12 cellular contexts compared by ENCODE assay signal in the genomic region with DNA sequence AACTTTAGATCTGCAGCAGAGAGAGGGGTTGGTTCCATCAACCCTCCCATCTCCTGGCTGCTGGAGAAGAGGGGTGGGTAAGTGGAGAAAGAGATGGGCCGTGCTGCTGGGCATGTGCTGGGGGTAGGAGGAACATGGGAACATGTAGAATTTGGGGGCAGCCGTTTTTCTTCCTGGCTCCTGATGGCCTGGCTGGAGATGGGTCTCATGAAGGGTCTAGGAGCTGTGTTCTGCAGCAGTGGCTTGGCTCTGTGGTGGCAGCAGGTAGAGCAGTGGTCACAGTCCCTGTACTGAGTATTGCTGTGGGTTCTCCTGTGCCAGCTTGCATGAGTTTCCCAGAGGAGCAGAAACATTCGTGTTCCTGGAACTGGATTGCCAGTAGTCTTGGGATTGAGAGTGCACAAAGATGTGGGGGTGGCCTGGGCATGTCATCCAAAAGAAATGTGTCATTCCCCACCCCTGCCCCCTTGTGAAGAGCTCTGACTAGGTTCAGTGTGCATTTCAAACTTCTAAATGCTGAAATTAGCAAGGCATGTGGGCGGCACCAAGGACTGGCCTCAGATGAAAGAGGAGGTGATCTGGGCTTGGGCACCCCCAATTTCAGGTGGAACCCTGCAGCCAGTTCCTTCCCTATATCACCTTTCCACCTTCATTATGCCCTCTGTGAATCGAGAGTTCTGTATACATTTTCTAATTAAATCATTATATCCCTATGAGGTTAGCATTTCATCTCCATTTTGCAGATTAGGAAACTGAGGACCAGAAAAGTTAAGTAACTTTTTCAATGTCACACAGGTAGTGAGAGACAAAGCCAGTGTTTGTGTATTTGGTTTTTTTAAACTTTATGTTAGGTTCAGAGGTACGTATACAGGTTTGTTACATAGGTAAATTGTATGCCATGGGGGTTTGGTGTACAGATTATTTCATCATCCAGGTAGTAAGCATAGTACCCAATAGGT. TPM values are rescaled to one million over a fixed set of nuclear protein-coding genes. Genes with fewer than 3 reads are reported as not detected.
DNase-seq lines count a peak whose midpoint lies in the region; ATAC-seq, FAIRE-seq and TF ChIP-seq lines count a peak whose summit lies in the region.
"Had no signal": no experiment of that assay in that cellular context is flagged by ENCODE, and none has a peak within 500 bp of the region (broad histone marks: within the 10 kb centered on the region; RNA-seq: fewer than 3 reads in every experiment).

No MANE protein-coding gene starts in this region.

- peak overlapping the region; percentile 91 for H3K4me3 ChIP-seq in epithelial cell of proximal tubule (ENCODE audit: low read depth, low read length)

- TF ChIP-seq CTCF in epithelial cell of proximal tubule (conservative IDR thresholded peaks at IDR 0.05; ENCODE audit: low read depth, low read length) (no peak), omental fat pad (IDR thresholded peaks at IDR 0.05) (no peak)

- DNase-seq in ACHN (peak; percentile 38), NCI-H526 treated with DMSO at 0.1 percent for 48 hours (lab: John Stamatoyannopoulos, UW) (peak; percentile 10), epithelial cell of proximal tubule (ENCODE audit: low read depth) (no peak), omental fat pad (ENCODE audit: low spot score) (no peak), frontal cortex (ENCODE audit: low spot score in 2 of 2) (no peak), hippocampal formation (lab: John Stamatoyannopoulos, UW) (no peak)
- no peak for DNase-seq in central memory CD4-positive, alpha-beta T cell
- DNase-seq: activated B cell treated with CpG ODN at 0.5 μM for 24 hours; COR-L47; effector memory CD4-positive, alpha-beta T cell; NCI-H1092 had no signal

- FAIRE-seq in frontal cortex (lab: Jason Lieb, UNC) = no peak

- ATAC-seq in omental fat pad (ENCODE audit: low FRiP score) (peak; percentile 26), GM21381 (IDR thresholded peaks at IDR 0.05; ENCODE audit: unreplicated experiment) (no peak)

- in situ Hi-C loops in ACHN (cut with HindIII; ENCODE audit: low pct_ligation_motif_present, low pct_unique_long_range_greater_than_20kb, low sequenced_read_pairs) = no loop called here

RNA-seq across cellular contexts. Expression of a gene that starts 2.1 kb away (rescaled TPM):
- total RNA-seq in epithelial cell of proximal tubule = 20.5 and 29.7 TPM in 2 replicates
- total RNA-seq in omental fat pad = 10 to 100 TPM; 27.9 to 54.2 (median 34.2) TPM
- 3.3 TPM for total RNA-seq in frontal cortex
- total RNA-seq: activated B cell treated with CpG ODN at 0.5 μM for 24 hours had no signal

Comparison
In these comparisons a context has a peak if more than half of its experiments do, and no peak if none do; other contexts are left out.
1. DNase-seq: peak in ACHN (single experiment) and NCI-H526 treated with DMSO at 0.1 percent for 48 hours (single experiment); none in epithelial cell of proximal tubule (single experiment), omental fat pad (single experiment), frontal cortex (0 of 2), central memory CD4-positive, alpha-beta T cell (single experiment) and hippocampal formation (0 of 2).